In genomic region chr3:5011555-5012256, GRCh38 we compare ENCODE assay signal across 1 cellular context.
TF ChIP-seq lines count a peak whose summit lies in the region.

No MANE protein-coding gene starts in this region.

TF ChIP-seq in K562, 482 proteins besides CTCF, POLR2A, EP300 and RAD21 (continued from another document):
- 0 out of 2 replicates have a peak, but pooled peaks have one; percentile 22 for TF ChIP-seq CREB3 (tag; conservative IDR thresholded peaks at IDR 0.05; ENCODE audit: low read depth)
- TF ChIP-seq ZNF699 (CRISPR knock-in tag; IDR thresholded peaks at IDR 0.05; ENCODE audit: insufficient replicate concordance): no peak
- no peak for TF ChIP-seq NCOA2 (IDR thresholded peaks at IDR 0.05; ENCODE audit: partially characterized antibody in 2 of 2)
- TF ChIP-seq DEAF1 (CRISPR knock-in tag; IDR thresholded peaks at IDR 0.05): no peak
- TF ChIP-seq TCF15 (CRISPR knock-in tag; IDR thresholded peaks at IDR 0.05): peak; percentile 23; the same call in 1 of the 2 replicates
- no peak for TF ChIP-seq MXD1 (CRISPR knock-in tag; IDR thresholded peaks at IDR 0.05; ENCODE audit: borderline replicate concordance, poor library complexity, severe bottlenecking)
- TF ChIP-seq NELFE (IDR thresholded peaks at IDR 0.05; ENCODE audit: insufficient read depth, insufficient read length): no peak
- TF ChIP-seq GTF2E2 (tag; IDR thresholded peaks at IDR 0.05): no peak
- peak; percentile 55; the same call in 1 of the 2 replicates for TF ChIP-seq HDGF (IDR thresholded peaks at IDR 0.05)
- peak; percentile 76; the same call in 1 of the 2 replicates for TF ChIP-seq ELF2 (CRISPR knock-in tag; IDR thresholded peaks at IDR 0.05)
- TF ChIP-seq FUS (optimal IDR thresholded peaks at IDR 0.05; ENCODE audit: low read depth, low read length): no peak
- peak; percentile 7; the same call in 1 of the 2 replicates for TF ChIP-seq BHLHE40 (IDR thresholded peaks at IDR 0.05; ENCODE audit: low read length)
- TF ChIP-seq ATF1 (CRISPR knock-in tag; IDR thresholded peaks at IDR 0.05): no peak
- peak; percentile 46; the same call in 1 of the 2 replicates for TF ChIP-seq ATF1 (tag; IDR thresholded peaks at IDR 0.05)
- TF ChIP-seq PCBP1 (IDR thresholded peaks at IDR 0.05; ENCODE audit: low read depth, low read length, poor library complexity, severe bottlenecking): no peak
- TF ChIP-seq SNAPC5 (CRISPR knock-in tag; IDR thresholded peaks at IDR 0.05): no peak
- TF ChIP-seq ESRRB (CRISPR knock-in tag; IDR thresholded peaks at IDR 0.05; ENCODE audit: borderline replicate concordance): no peak
- no peak for TF ChIP-seq RERE (CRISPR knock-in tag; IDR thresholded peaks at IDR 0.05; ENCODE audit: borderline replicate concordance)
- TF ChIP-seq HOXB6 (CRISPR knock-in tag; IDR thresholded peaks at IDR 0.05; ENCODE audit: borderline replicate concordance): no peak
- no peak for TF ChIP-seq KDM4B (IDR thresholded peaks at IDR 0.05; ENCODE audit: borderline replicate concordance in 2 of 2, low read depth in 1 of 2)
- TF ChIP-seq CHCHD3 (CRISPR knock-in tag; IDR thresholded peaks at IDR 0.05): no peak
- TF ChIP-seq NONO (IDR thresholded peaks at IDR 0.05; ENCODE audit: low read depth in 2 of 2, low read length in 1 of 2): no peak
- no peak for TF ChIP-seq LARP7 (IDR thresholded peaks at IDR 0.05)
TF ChIP-seq in K562: peak in this region for 99.
